Comparison of ENCODE assay signal across 12 cellular contexts in the genomic region with DNA sequence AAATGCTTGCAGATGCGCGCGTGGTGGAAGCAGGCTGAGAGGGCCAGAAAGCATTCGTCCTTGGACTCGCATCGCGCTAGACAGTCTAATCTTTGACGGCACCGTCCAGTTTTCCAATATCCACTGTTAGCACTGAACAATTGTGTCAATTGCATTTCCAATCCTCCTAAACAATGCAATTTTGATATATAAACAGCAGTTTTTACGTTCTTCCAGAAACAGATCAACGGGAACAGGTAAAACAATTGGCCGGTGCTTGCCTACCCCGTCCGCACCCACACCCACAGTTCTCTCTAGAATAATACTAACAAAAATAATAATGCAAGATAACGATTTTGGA. TPM values are rescaled to one million over a fixed set of nuclear protein-coding genes. Genes with fewer than 3 reads are reported as not detected.
DNase-seq lines count a peak whose midpoint lies in the region; ATAC-seq and TF ChIP-seq lines count a peak whose summit lies in the region.
"Had no signal": no experiment of that assay in that cellular context is flagged by ENCODE, and none has a peak within 500 bp of the region (broad histone marks: within the 10 kb centered on the region; RNA-seq: fewer than 3 reads in every experiment).

No MANE protein-coding gene starts in this region.

- H2BK12ac ChIP-seq in H9 (ENCODE audit: insufficient read length, low read depth, low read length): no peak overlapping the region

- peaks cover 49% of the 10 kb centered on the region for H3K27me3 Mint-ChIP-seq in H9 (ENCODE audit: low read depth)
- H3K27me3 Mint-ChIP-seq in activated naive CD8-positive, alpha-beta T cell treated with anti-CD3 and anti-CD28 coated beads, Interleukin-2, amount 50 U/mL, for 24 hours: peaks cover 37% of the 10 kb centered on the region
- H3K27me3 Mint-ChIP-seq in mesothelial cell of epicardium (ENCODE audit: low read depth): peaks cover 19% of the 10 kb centered on the region

- no peak for DNase-seq in H9
- no peak for DNase-seq in activated naive CD8-positive, alpha-beta T cell treated with anti-CD3 and anti-CD28 coated beads, Interleukin-2, amount 50 U/mL, for 24 hours
- DNase-seq in mesothelial cell of epicardium (ENCODE audit: low spot score in 2 of 2, unreplicated experiment in 2 of 2): no peak
- no peak for DNase-seq in Karpas-422
- DNase-seq in NK-92 treated with Interleukin-12 subunit alpha and Interleukin-12 subunit beta, amount 100 ng/mL, for 24 hours (lab: John Stamatoyannopoulos, UW): no peak
- DNase-seq in transverse colon: no peak
- DNase-seq: hippocampal formation, NCI-H774 had no signal

- H3T11ph ChIP-seq in H9 (ENCODE audit: low read length): no peak overlapping the region

- no peak overlapping the region for H4K5ac ChIP-seq in H9 (ENCODE audit: insufficient read length, low read depth, low read length)

- no peak overlapping the region for H3K14ac ChIP-seq in H9 (ENCODE audit: insufficient read depth, low read length)

- H3K56ac ChIP-seq in H9 (ENCODE audit: insufficient read length, low read depth, low read length): no peak overlapping the region

- H3K79me2 ChIP-seq in ACC112 (ENCODE audit: control insufficient read depth, insufficient read depth, low read length, unreplicated experiment) (no peaks in the 10 kb centered on the region), H9 (ENCODE audit: insufficient read depth, low read length) (no peaks in the 10 kb centered on the region), Karpas-422 (ENCODE audit: low read length) (no peaks in the 10 kb centered on the region)

- H4K91ac ChIP-seq in H9 (ENCODE audit: insufficient read length, low read depth, low read length): no peak overlapping the region

- H3K4me1 Mint-ChIP-seq in H9: peaks cover 28% of the 10 kb centered on the region in 2 experiments
- H3K4me1 Mint-ChIP-seq in activated naive CD8-positive, alpha-beta T cell treated with anti-CD3 and anti-CD28 coated beads, Interleukin-2, amount 50 U/mL, for 24 hours: peaks cover 4% of the 10 kb centered on the region
- peaks cover 46% of the 10 kb centered on the region for H3K4me1 Mint-ChIP-seq in mesothelial cell of epicardium

- H3K4me3 Mint-ChIP-seq in H9 (peak overlapping the region; percentile 60 to 77; a peak in 4 of 5 replicates), mesothelial cell of epicardium (peak overlapping the region; percentile 66)
- H3K4me3 Mint-ChIP-seq in activated naive CD8-positive, alpha-beta T cell treated with anti-CD3 and anti-CD28 coated beads, Interleukin-2, amount 50 U/mL, for 24 hours: peak overlapping the region; percentile 65

- H3K36me3 Mint-ChIP-seq in H9 (ENCODE audit: insufficient read depth in 1 of 3, low read depth in 3 of 3): no peaks in the 10 kb centered on the region
- H3K36me3 Mint-ChIP-seq in activated naive CD8-positive, alpha-beta T cell treated with anti-CD3 and anti-CD28 coated beads, Interleukin-2, amount 50 U/mL, for 24 hours (ENCODE audit: low read depth): peaks cover 2% of the 10 kb centered on the region
- no peaks in the 10 kb centered on the region for H3K36me3 Mint-ChIP-seq in mesothelial cell of epicardium

- no peak overlapping the region for H2BK5ac ChIP-seq in H9 (ENCODE audit: insufficient read length, low read length)

- no peak overlapping the region for H3K9ac ChIP-seq in H9 (ENCODE audit: extremely low read depth, insufficient read length, low read length)
- H3K9ac ChIP-seq in Karpas-422 (ENCODE audit: low read length): no peak overlapping the region

- H3K23me2 ChIP-seq in H9 (ENCODE audit: insufficient read length, low read depth, low read length, poor library complexity, severe bottlenecking): peaks cover 5% of the 10 kb centered on the region

- H3K4me3 ChIP-seq in ACC112 (ENCODE audit: low read depth, low read length) (peak overlapping the region; percentile 82; the same call in 1 of the 2 replicates), Karpas-422 (ENCODE audit: low read length) (no peak overlapping the region), transverse colon (peak overlapping the region in 1 of 4 donors; percentile 52)

- H2AK5ac ChIP-seq in H9 (ENCODE audit: insufficient read length, low read length): no peak overlapping the region

- H3K9me3 Mint-ChIP-seq in H9: no peaks in the 10 kb centered on the region; a peak in 1 of 5 replicates
- H3K9me3 Mint-ChIP-seq in activated naive CD8-positive, alpha-beta T cell treated with anti-CD3 and anti-CD28 coated beads, Interleukin-2, amount 50 U/mL, for 24 hours: no peaks in the 10 kb centered on the region
- no peaks in the 10 kb centered on the region for H3K9me3 Mint-ChIP-seq in mesothelial cell of epicardium

- no CpG with 5 or more reads among the region's 15 CpGs for WGBS in H9 (ENCODE audit: extremely low coverage, insufficient read length, low lambda C conversion rate)
- WGBS in transverse colon (ENCODE audit: low coverage in 1 of 2), 2 donors: 31 to 36% methylated on average over 12 to 15 of the region's 15 CpGs

- H2BK15ac ChIP-seq in H9 (ENCODE audit: low read depth, low read length): no peak overlapping the region

- ATAC-seq in activated naive CD8-positive, alpha-beta T cell treated with anti-CD3 and anti-CD28 coated beads, Interleukin-2, amount 50 U/mL, for 24 hours: no peak
- ATAC-seq in HG02642 (IDR thresholded peaks at IDR 0.05; ENCODE audit: poor library complexity, unreplicated experiment): no peak

- no peak; the same call in 2 of the 3 replicates for TF ChIP-seq CTCF in H9 (conservative IDR thresholded peaks at IDR 0.05)
- peak; percentile 50 for TF ChIP-seq CTCF in mesothelial cell of epicardium (IDR thresholded peaks at IDR 0.05; ENCODE audit: unreplicated experiment)
- TF ChIP-seq CTCF in transverse colon (IDR thresholded peaks at IDR 0.05): no peak

- TF ChIP-seq POLR2A in transverse colon (IDR thresholded peaks at IDR 0.05): no peak

- H3K27me3 ChIP-seq in ACC112 (ENCODE audit: insufficient read depth, low read length): no peaks in the 10 kb centered on the region
- H3K27me3 ChIP-seq in H9 (ENCODE audit: insufficient read depth, low read length): peaks cover 11% of the 10 kb centered on the region; the same call in 1 of the 2 replicates
- no peaks in the 10 kb centered on the region for H3K27me3 ChIP-seq in Karpas-422 (ENCODE audit: low read length)
- H3K27me3 ChIP-seq in transverse colon: peaks cover 20% of the 10 kb centered on the region

- no peak overlapping the region for H4K8ac ChIP-seq in H9 (replicated peaks; ENCODE audit: insufficient read length, low read depth, low read length)

- in situ Hi-C loops in transverse colon (cut with MboI; ENCODE audit: low pct_ligation_motif_present in 1 of 4, low pct_unique_long_range_greater_than_20kb in 1 of 4, low sequenced_read_pairs in 3 of 4): no loop called here

- H2AFZ ChIP-seq in ACC112 (ENCODE audit: low read length, unreplicated experiment): no peak overlapping the region
- no peak overlapping the region for H2AFZ ChIP-seq in H9 (ENCODE audit: low read length)
- no peak overlapping the region for H2AFZ ChIP-seq in Karpas-422 (ENCODE audit: low read length)

- H4K20me1 ChIP-seq in H9 (ENCODE audit: control insufficient read depth, insufficient read depth, insufficient read length) (no peaks in the 10 kb centered on the region), Karpas-422 (ENCODE audit: insufficient read depth, low read depth, low read length) (no peaks in the 10 kb centered on the region; the same call in 1 of the 2 replicates)

- no peak overlapping the region for H3K18ac ChIP-seq in H9 (ENCODE audit: insufficient read length, low read depth, low read length)

- H3K4ac ChIP-seq in H9 (ENCODE audit: low read depth, low read length): no peak overlapping the region

- no peak overlapping the region for H2BK120ac ChIP-seq in H9 (ENCODE audit: low read depth, low read length, poor library complexity, severe bottlenecking)

- H3K23ac ChIP-seq in H9 (ENCODE audit: insufficient read length, low read depth, low read length): no peak overlapping the region

- H3K27ac Mint-ChIP-seq in H9 (no peak overlapping the region), mesothelial cell of epicardium (no peak overlapping the region)
- H3K27ac Mint-ChIP-seq in activated naive CD8-positive, alpha-beta T cell treated with anti-CD3 and anti-CD28 coated beads, Interleukin-2, amount 50 U/mL, for 24 hours: no peak overlapping the region

- no peaks in the 10 kb centered on the region for H3K9me3 ChIP-seq in H9 (ENCODE audit: control insufficient read depth, low read depth, low read length)
- H3K9me3 ChIP-seq in Karpas-422 (ENCODE audit: low read length): no peaks in the 10 kb centered on the region
- H3K9me3 ChIP-seq in transverse colon: no peaks in the 10 kb centered on the region

- intact Hi-C loops in transverse colon (cut with DNase I; ENCODE audit: low total_unique reads): no loop called here

- H3K9me2 ChIP-seq in Karpas-422 (replicated peaks; ENCODE audit: insufficient read depth, low read length): no peaks in the 10 kb centered on the region

- H3K4me1 ChIP-seq in ACC112 (ENCODE audit: control insufficient read depth, insufficient read depth, low read length, unreplicated experiment) (peaks cover 25% of the 10 kb centered on the region), H9 (ENCODE audit: insufficient read depth, low read length) (no peaks in the 10 kb centered on the region), Karpas-422 (ENCODE audit: low read length) (0 out of 2 replicates have a peak, but pooled peaks cover 2% of the 10 kb centered on the region), transverse colon (peaks cover 0 to 8% (median 6%) of the 10 kb centered on the region in 4 donors)

- no peak overlapping the region for H2BK20ac ChIP-seq in H9 (ENCODE audit: low read depth, low read length, poor library complexity, severe bottlenecking)

- H3K4me2 ChIP-seq in H9 (ENCODE audit: insufficient read depth, insufficient read length, low read length) (no peak overlapping the region), Karpas-422 (ENCODE audit: low read depth, low read length, poor library complexity, severe bottlenecking) (no peak overlapping the region)

- no peaks in the 10 kb centered on the region for H3K79me1 ChIP-seq in H9 (ENCODE audit: insufficient read depth, low read depth, low read length, poor library complexity, severe bottlenecking)

- no peak for TF ChIP-seq EP300 in transverse colon (IDR thresholded peaks at IDR 0.05; ENCODE audit: low read depth)

- H3K36me3 ChIP-seq in ACC112 (ENCODE audit: insufficient read depth, low read length): no peaks in the 10 kb centered on the region
- H3K36me3 ChIP-seq in Karpas-422 (ENCODE audit: insufficient read depth, low read length): no peaks in the 10 kb centered on the region
- H3K36me3 ChIP-seq in transverse colon: no peaks in the 10 kb centered on the region

- H3K27ac ChIP-seq in ACC112 (ENCODE audit: low read depth, low read length) (no peak overlapping the region), H9 (ENCODE audit: insufficient read length, low read depth, low read length) (no peak overlapping the region), Karpas-422 (ENCODE audit: low read length) (no peak overlapping the region), transverse colon (no peak overlapping the region)

RNA-seq across cellular contexts. Expression of a gene that starts 17.2 kb away (rescaled TPM):
- total RNA-seq in H9 (2021): not detected in 2 replicates
- total RNA-seq in mesothelial cell of epicardium: not detected in 3 replicates
- not detected in 2 replicates for total RNA-seq in Karpas-422 (2014; rRNA removed; shearing (Covaris generic); ENCODE audit: low replicate concordance)
- total RNA-seq in transverse colon: under 1 TPM in 1 of 4 donors, not detected in 3; 0.14 TPM
- total RNA-seq: T-helper 2 cell treated with Interferon-gamma antibody and Interleukin-4, amounts not matched to agents 100 ng/mL and 5 ng/mL, for 36 hours; temporal lobe had no signal

RNA-seq across cellular contexts. Expression of a gene that starts 35.6 kb away (rescaled TPM):
- total RNA-seq in H9 (2021): 0.04 and 0.07 TPM in 2 replicates
- 0.05 TPM in 1 of 3 replicates, not detected in the others for total RNA-seq in mesothelial cell of epicardium
- not detected in 2 replicates for total RNA-seq in Karpas-422 (2014; rRNA removed; shearing (Covaris generic); ENCODE audit: low replicate concordance)
- under 1 TPM in 2 of 4 donors, not detected in 2; 0.14 to 0.32 TPM for total RNA-seq in transverse colon
- total RNA-seq: T-helper 2 cell treated with Interferon-gamma antibody and Interleukin-4, amounts not matched to agents 100 ng/mL and 5 ng/mL, for 36 hours; temporal lobe had no signal
